1 cellular context compared by ENCODE assay signal in genomic region chr18:42417189-42417588, GRCh38.
TF ChIP-seq lines count a peak whose summit lies in the region.

No MANE protein-coding gene starts in this region.

TF ChIP-seq in GM23338, 12 proteins besides CTCF, POLR2A, EP300 and RAD21 (continued from another document):
- TF ChIP-seq, protein P1, sequence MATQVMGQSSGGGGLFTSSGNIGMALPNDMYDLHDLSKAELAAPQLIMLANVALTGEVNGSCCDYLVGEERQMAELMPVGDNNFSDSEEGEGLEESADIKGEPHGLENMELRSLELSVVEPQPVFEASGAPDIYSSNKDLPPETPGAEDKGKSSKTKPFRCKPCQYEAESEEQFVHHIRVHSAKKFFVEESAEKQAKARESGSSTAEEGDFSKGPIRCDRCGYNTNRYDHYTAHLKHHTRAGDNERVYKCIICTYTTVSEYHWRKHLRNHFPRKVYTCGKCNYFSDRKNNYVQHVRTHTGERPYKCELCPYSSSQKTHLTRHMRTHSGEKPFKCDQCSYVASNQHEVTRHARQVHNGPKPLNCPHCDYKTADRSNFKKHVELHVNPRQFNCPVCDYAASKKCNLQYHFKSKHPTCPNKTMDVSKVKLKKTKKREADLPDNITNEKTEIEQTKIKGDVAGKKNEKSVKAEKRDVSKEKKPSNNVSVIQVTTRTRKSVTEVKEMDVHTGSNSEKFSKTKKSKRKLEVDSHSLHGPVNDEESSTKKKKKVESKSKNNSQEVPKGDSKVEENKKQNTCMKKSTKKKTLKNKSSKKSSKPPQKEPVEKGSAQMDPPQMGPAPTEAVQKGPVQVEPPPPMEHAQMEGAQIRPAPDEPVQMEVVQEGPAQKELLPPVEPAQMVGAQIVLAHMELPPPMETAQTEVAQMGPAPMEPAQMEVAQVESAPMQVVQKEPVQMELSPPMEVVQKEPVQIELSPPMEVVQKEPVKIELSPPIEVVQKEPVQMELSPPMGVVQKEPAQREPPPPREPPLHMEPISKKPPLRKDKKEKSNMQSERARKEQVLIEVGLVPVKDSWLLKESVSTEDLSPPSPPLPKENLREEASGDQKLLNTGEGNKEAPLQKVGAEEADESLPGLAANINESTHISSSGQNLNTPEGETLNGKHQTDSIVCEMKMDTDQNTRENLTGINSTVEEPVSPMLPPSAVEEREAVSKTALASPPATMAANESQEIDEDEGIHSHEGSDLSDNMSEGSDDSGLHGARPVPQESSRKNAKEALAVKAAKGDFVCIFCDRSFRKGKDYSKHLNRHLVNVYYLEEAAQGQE (IDR thresholded peaks at IDR 0.05; ENCODE audit: unreplicated experiment), result no peak
- TF ChIP-seq ETS1 (IDR thresholded peaks at IDR 0.05) (no peak), POLR2AphosphoS5 (IDR thresholded peaks at IDR 0.05; ENCODE audit: low read depth) (no peak), ZNF331 (CRISPR knock-in tag; IDR thresholded peaks at IDR 0.05; ENCODE audit: low read depth) (no peak), NANOG (IDR thresholded peaks at IDR 0.05; ENCODE audit: borderline replicate concordance) (no peak), EZH2phosphoT487 (IDR thresholded peaks at IDR 0.05; ENCODE audit: unreplicated experiment) (no peak), ZNF114 (CRISPR knock-in tag; IDR thresholded peaks at IDR 0.05) (no peak), EZH2 (IDR thresholded peaks at IDR 0.05; ENCODE audit: low read depth, unreplicated experiment) (no peak)
